ENCODE assay signal across 15 cellular contexts in genomic region chr11:60880189-60880588, GRCh38. TPM values are rescaled to one million over a fixed set of nuclear protein-coding genes. Genes with fewer than 3 reads are reported as not detected.
DNase-seq lines count a peak whose midpoint lies in the region; ATAC-seq and TF ChIP-seq lines count a peak whose summit lies in the region.
"Had no signal": no experiment of that assay in that cellular context is flagged by ENCODE, and none has a peak within 500 bp of the region (broad histone marks: within the 10 kb centered on the region; RNA-seq: fewer than 3 reads in every experiment).

No MANE protein-coding gene starts in this region.

- no peaks in the 10 kb centered on the region for H3K9me2 ChIP-seq in Loucy (replicated peaks; ENCODE audit: low read depth, low read length)

- no peaks in the 10 kb centered on the region for H3K27me3 ChIP-seq in Loucy (ENCODE audit: insufficient read depth, low read length, poor library complexity, severe bottlenecking)
- no peaks in the 10 kb centered on the region for H3K27me3 ChIP-seq in prostate gland (replicated peaks; ENCODE audit: insufficient read depth)
- H3K27me3 ChIP-seq: BLaER1 treated with 17β-estradiol and CSF1 and Interleukin-3, amounts not matched to agents 10 nM and 100 nM had no signal

- H3K4me3 ChIP-seq in Loucy (ENCODE audit: low read length, poor library complexity, severe bottlenecking): peak overlapping the region; percentile 23
- H3K4me3 ChIP-seq in prostate gland: no peak overlapping the region
- H3K4me3 ChIP-seq: BLaER1 treated with 17β-estradiol and CSF1 and Interleukin-3, amounts not matched to agents 10 nM and 100 nM; GM23248 had no signal

- peak overlapping the region; percentile 50 to 65 for H3K27ac ChIP-seq in prostate gland
- H3K27ac ChIP-seq: BLaER1 treated with 17β-estradiol and CSF1 and Interleukin-3, amounts not matched to agents 10 nM and 100 nM; GM23248 had no signal

- H3F3A ChIP-seq in Loucy (ENCODE audit: low read depth): no peaks in the 10 kb centered on the region

- H3K4me3 Mint-ChIP-seq in activated naive CD4-positive, alpha-beta T cell treated with anti-CD3 and anti-CD28 coated beads, Interleukin-2, amount 50 U/mL, for 24 hours: no peak overlapping the region
- H3K4me3 Mint-ChIP-seq: CD4-positive, alpha-beta memory T cell had no signal

- peaks cover 5% of the 10 kb centered on the region for H3K36me3 Mint-ChIP-seq in activated naive CD4-positive, alpha-beta T cell treated with anti-CD3 and anti-CD28 coated beads, Interleukin-2, amount 50 U/mL, for 24 hours

- H3K4me2 ChIP-seq in Loucy (ENCODE audit: low read depth, low read length, poor library complexity, severe bottlenecking): peak overlapping the region; percentile 52

- no peak overlapping the region for H3K9ac ChIP-seq in Loucy (ENCODE audit: low read depth, low read length, poor library complexity, severe bottlenecking)
- H3K9ac ChIP-seq: GM23248 had no signal

- TF ChIP-seq CTCF in Loucy (conservative IDR thresholded peaks at IDR 0.05; ENCODE audit: low read length): no peak
- TF ChIP-seq CTCF in prostate gland (IDR thresholded peaks at IDR 0.05): no peak

- H3K4me1 ChIP-seq in Loucy (ENCODE audit: insufficient read depth, low read length, poor library complexity, severe bottlenecking) (peaks cover 42% of the 10 kb centered on the region), prostate gland (replicated peaks) (no peaks in the 10 kb centered on the region)

- no peaks in the 10 kb centered on the region for H3K79me2 ChIP-seq in Loucy (ENCODE audit: insufficient read depth, low read length)

- no peaks in the 10 kb centered on the region for H3K36me3 ChIP-seq in Loucy (ENCODE audit: insufficient read depth, low read length)
- H3K36me3 ChIP-seq in prostate gland: no peaks in the 10 kb centered on the region

- no peak for DNase-seq in activated naive CD4-positive, alpha-beta T cell treated with Interleukin-2 at 50 U/mL for 16 hours
- DNase-seq in mesenteric fat pad (ENCODE audit: low spot score) (peak; percentile 35), prostate gland (ENCODE audit: low spot score) (no peak), CD1c-positive myeloid dendritic cell (ENCODE audit: extremely low spot score) (no peak), RPMI8226 (no peak)
- DNase-seq: 8988T; AML-193; CD4-positive, alpha-beta memory T cell; GF-D8; GM23248; H7 had no signal

- H3K9me3 ChIP-seq in Loucy (ENCODE audit: insufficient read depth, low read depth, low read length) (no peaks in the 10 kb centered on the region), prostate gland (no peaks in the 10 kb centered on the region)
- H3K9me3 ChIP-seq: BLaER1 treated with 17β-estradiol and CSF1 and Interleukin-3, amounts not matched to agents 10 nM and 100 nM had no signal

- WGBS in prostate gland: 66% methylated on average over 4 of the region's 4 CpGs

- no peaks in the 10 kb centered on the region for H3K27me3 Mint-ChIP-seq in activated naive CD4-positive, alpha-beta T cell treated with anti-CD3 and anti-CD28 coated beads, Interleukin-2, amount 50 U/mL, for 24 hours
- H3K27me3 Mint-ChIP-seq: CD4-positive, alpha-beta memory T cell had no signal

- H2AFZ ChIP-seq in Loucy (ENCODE audit: low read length): no peak overlapping the region
- H2AFZ ChIP-seq: GM23248 had no signal

- TF ChIP-seq POLR2A in prostate gland (IDR thresholded peaks at IDR 0.05): no peak

- peak overlapping the region; percentile 68 for H3K27ac Mint-ChIP-seq in activated naive CD4-positive, alpha-beta T cell treated with anti-CD3 and anti-CD28 coated beads, Interleukin-2, amount 50 U/mL, for 24 hours

- H3K4me1 Mint-ChIP-seq in activated naive CD4-positive, alpha-beta T cell treated with anti-CD3 and anti-CD28 coated beads, Interleukin-2, amount 50 U/mL, for 24 hours: peaks cover 5% of the 10 kb centered on the region

- no peaks in the 10 kb centered on the region for H3K9me3 Mint-ChIP-seq in activated naive CD4-positive, alpha-beta T cell treated with anti-CD3 and anti-CD28 coated beads, Interleukin-2, amount 50 U/mL, for 24 hours
- H3K9me3 Mint-ChIP-seq: CD4-positive, alpha-beta memory T cell had no signal

- intact Hi-C loops in prostate gland (cut with DNase I): no loop called here

- no peaks in the 10 kb centered on the region for H4K20me1 ChIP-seq in Loucy (ENCODE audit: insufficient read depth, low read length, poor library complexity, severe bottlenecking)

- no peak for ATAC-seq in GM19452 (IDR thresholded peaks at IDR 0.05; ENCODE audit: unreplicated experiment)

RNA-seq across cellular contexts. Expression of gene ZP1, which starts 12.8 kb away (rescaled TPM):
- total RNA-seq in mesenteric fat pad: 1.4 TPM
- total RNA-seq in prostate gland: under 1 TPM; 0.68 to 0.80 TPM
- total RNA-seq: H7 had no signal

RNA-seq across cellular contexts. Expression of gene PTGDR2, which starts 24.4 kb away (rescaled TPM):
- total RNA-seq in mesenteric fat pad (0.19 TPM), prostate gland (under 1 TPM; 0.34 to 0.46 TPM)
- total RNA-seq: GM23248 had no signal

RNA-seq across cellular contexts. Expression of gene PRPF19, which starts 26.2 kb away (rescaled TPM):
- total RNA-seq in mesenteric fat pad (68.3 TPM), prostate gland (100 to 1,000 TPM; 147 to 181 TPM)

RNA-seq across cellular contexts. Expression of gene TMEM109, which starts 33.8 kb away (rescaled TPM):
- 116 TPM for total RNA-seq in mesenteric fat pad
- 100 to 1,000 TPM; 106 to 122 TPM for total RNA-seq in prostate gland

RNA-seq across cellular contexts. Expression of gene CCDC86, which starts 38.3 kb away (rescaled TPM):
- total RNA-seq in mesenteric fat pad: 40.4 TPM
- 10 to 100 TPM; 48.7 to 56.7 TPM for total RNA-seq in prostate gland
